In genomic region chr12:30696486-30696885, GRCh38 we compare ENCODE assay signal across 9 cellular contexts. TPM values are rescaled to one million over a fixed set of nuclear protein-coding genes. Genes with fewer than 3 reads are reported as not detected.
A peak's percentile ranks its signal among the peaks of the same experiment; 100 is the strongest.
DNase-seq lines count a peak whose midpoint lies in the region; ATAC-seq, FAIRE-seq and TF ChIP-seq lines count a peak whose summit lies in the region.
"Had no signal": no experiment of that assay in that cellular context is flagged by ENCODE, and none has a peak within 500 bp of the region (broad histone marks: within the 10 kb centered on the region; RNA-seq: fewer than 3 reads in every experiment).

No MANE protein-coding gene starts in this region.

- H4K91ac ChIP-seq in H1 (replicated peaks; ENCODE audit: insufficient read length, low read length): no peak overlapping the region

- H4K20me1 ChIP-seq in DND-41 (ENCODE audit: insufficient read depth, low read length) (peaks cover 7% of the 10 kb centered on the region; the same call in 1 of the 2 replicates), H1 (replicated peaks in 1 of 2; ENCODE audit: control insufficient read depth in 1 of 2, insufficient read depth in 2 of 2, low read length in 2 of 2) (peaks cover 0 to 8% of the 10 kb centered on the region in 2 experiments)

- WGBS in H1 (ENCODE audit: extremely low coverage in 1 of 2, insufficient coverage in 1 of 2, insufficient read length in 1 of 2, insufficient replicate concordance in 2 of 2, low coverage in 1 of 2, low lambda C conversion rate in 2 of 2, missing lambda C conversion rate in 1 of 2), 2 experiments: 38% methylated on average over 14 of the region's 14 CpGs; no CpG with 5 or more reads in 1 of the 2 experiments

- H2BK20ac ChIP-seq in H1 (ENCODE audit: low read length): no peak overlapping the region

- H3K9ac ChIP-seq in DND-41 (ENCODE audit: low read depth, low read length) (peak overlapping the region; percentile 78), H1 (replicated peaks in 1 of 4; ENCODE audit: extremely low read depth in 1 of 4, low read depth in 3 of 4, low read length in 3 of 4) (no peak overlapping the region)

- H3K27me3 Mint-ChIP-seq in osteocyte (ENCODE audit: unreplicated experiment): no peaks in the 10 kb centered on the region

- H2AFZ ChIP-seq in DND-41 (ENCODE audit: low read depth, low read length): peak overlapping the region; percentile 96
- peak overlapping the region; percentile 92 for H2AFZ ChIP-seq in H1 (ENCODE audit: low read length)

- H3K4me3 Mint-ChIP-seq in osteocyte (ENCODE audit: unreplicated experiment): peak overlapping the region; percentile 95

- TF ChIP-seq RAD21 in H1 (IDR thresholded peaks at IDR 0.05 in 1 of 2, conservative IDR thresholded peaks at IDR 0.05 in 1 of 2; ENCODE audit: low read depth in 2 of 2, low read length in 2 of 2): no peak

- H3K9me3 Mint-ChIP-seq in osteocyte (ENCODE audit: unreplicated experiment): no peaks in the 10 kb centered on the region

- H3K36me3 Mint-ChIP-seq in osteocyte (ENCODE audit: unreplicated experiment): no peaks in the 10 kb centered on the region

- H3K27me3 ChIP-seq in DND-41 (ENCODE audit: insufficient read depth, low read length, poor library complexity): no peaks in the 10 kb centered on the region
- H3K27me3 ChIP-seq in H1 (replicated peaks in 1 of 4; ENCODE audit: control insufficient read depth in 3 of 4, extremely low read depth in 1 of 4, insufficient read depth in 3 of 4, low read length in 3 of 4): no peaks in the 10 kb centered on the region

- ATAC-seq in DND-41 (ENCODE audit: insufficient read depth, low read depth) (0 out of 3 replicates have a peak, but pooled peaks have one; percentile 10), GM19324 (IDR thresholded peaks at IDR 0.05; ENCODE audit: low FRiP score, unreplicated experiment) (no peak)

- no peak overlapping the region for H3K23ac ChIP-seq in H1 (ENCODE audit: insufficient read length)

- H2BK15ac ChIP-seq in H1 (ENCODE audit: low read length): no peak overlapping the region

- DNase-seq in DND-41: no peak
- DNase-seq in NCI-H69 (lab: John Stamatoyannopoulos, UW): peak; percentile 75
- DNase-seq in H1 (ENCODE audit: low read depth in 1 of 2, low spot score in 2 of 2): peak in 1 of 2 experiments; percentile 64
- DNase-seq in osteocyte (ENCODE audit: extremely low spot score, unreplicated experiment): no peak
- no peak for DNase-seq in amygdala (lab: John Stamatoyannopoulos, UW)
- no peak for DNase-seq in pons (ENCODE audit: low spot score)
- DNase-seq in NCI-H2081 (lab: John Stamatoyannopoulos, UW): no peak

- no peak for TF ChIP-seq EP300 in H1 (IDR thresholded peaks at IDR 0.05; ENCODE audit: borderline replicate concordance in 1 of 2, low read depth in 2 of 2, low read length in 2 of 2)

- no peak overlapping the region for H3K4ac ChIP-seq in H1 (replicated peaks; ENCODE audit: insufficient read length, low read depth, low read length)

- POLR2A ChIA-PET in H1 (lab: Charles Lee; ENCODE audit: partially characterized antibody): interaction anchor here (0.7 to 4.7 kb wide), 7 partner anchors 11 to 127 kb away, joined by 3 to 17 read pairs (median 4); partner anchors contain the start of gene CAPRIN2

- FAIRE-seq in H1 (lab: Jason Lieb, UNC): no peak

- no peak overlapping the region for H2BK12ac ChIP-seq in H1 (ENCODE audit: low read depth, low read length)

- TF ChIP-seq POLR2A in H1 (IDR thresholded peaks at IDR 0.05; ENCODE audit: control extremely low read depth in 1 of 2, low read depth in 2 of 2, low read length in 2 of 2): no peak

- H3K36me3 ChIP-seq in DND-41 (ENCODE audit: insufficient read depth, low read length) (no peaks in the 10 kb centered on the region; the same call in 1 of the 2 replicates), H1 (ENCODE audit: control insufficient read depth in 2 of 4, insufficient read depth in 4 of 4, low read length in 3 of 4) (no peaks in the 10 kb centered on the region)
- H3K36me3 ChIP-seq: WERI-Rb-1 had no signal

- no peak overlapping the region for H3K14ac ChIP-seq in H1 (ENCODE audit: insufficient read length)

- CTCF ChIA-PET in H1 (lab: Charles Lee; ENCODE audit: partially characterized antibody): interaction anchor here (0.6 to 1.9 kb wide), 4 partner anchors 16 to 150 kb away, joined by 3 to 7 read pairs (median 4); no protein-coding TSS in a partner anchor

- peak overlapping the region; percentile 93 for H3K27ac ChIP-seq in DND-41 (ENCODE audit: low read length)
- H3K27ac ChIP-seq in H1 (ENCODE audit: low read depth, low read length): no peak overlapping the region

- H3K4me3 ChIP-seq in DND-41 (ENCODE audit: low read depth in 1 of 2, low read length in 2 of 2): peak overlapping the region; percentile 48 to 76
- H3K4me3 ChIP-seq in H1 (ENCODE audit: extremely low read depth in 1 of 4, insufficient read depth in 2 of 4, low read depth in 3 of 4, low read length in 4 of 4): peak overlapping the region; percentile 0 to 92 (median 80); a peak in 5 of 8 replicates

- H3K9me3 ChIP-seq in DND-41 (ENCODE audit: insufficient read depth, low read length, severe bottlenecking) (no peaks in the 10 kb centered on the region), H1 (ENCODE audit: insufficient read depth in 2 of 2, low read depth in 1 of 2, low read length in 1 of 2) (no peaks in the 10 kb centered on the region)

- H3K4me1 Mint-ChIP-seq in osteocyte (ENCODE audit: unreplicated experiment): peaks cover 36% of the 10 kb centered on the region

- H3K4me1 ChIP-seq in DND-41 (ENCODE audit: insufficient read depth, low read length): peaks cover 36% of the 10 kb centered on the region
- H3K4me1 ChIP-seq in H1 (replicated peaks in 1 of 4; ENCODE audit: control insufficient read depth in 3 of 4, insufficient read depth in 4 of 4, low read length in 3 of 4): peaks cover 0 to 4% (median 2%) of the 10 kb centered on the region in 4 experiments; a peak in 3 of 7 replicates

- no peak overlapping the region for H2BK120ac ChIP-seq in H1 (replicated peaks; ENCODE audit: low read depth, low read length)

- TF ChIP-seq CTCF in DND-41 (IDR thresholded peaks at IDR 0.05; ENCODE audit: borderline replicate concordance, extremely low read depth, low read length, poor library complexity, severe bottlenecking): no peak
- TF ChIP-seq CTCF in H1 (IDR thresholded peaks at IDR 0.05; ENCODE audit: control extremely low read depth in 1 of 3, insufficient read depth in 1 of 3, low read depth in 1 of 3, low read length in 3 of 3): no peak
- no peak for TF ChIP-seq CTCF in osteocyte (IDR thresholded peaks at IDR 0.05)

- H2BK5ac ChIP-seq in H1 (ENCODE audit: low read depth, low read length): no peak overlapping the region

- no peak overlapping the region for H2AK5ac ChIP-seq in H1 (ENCODE audit: low read depth, low read length)

- peak overlapping the region; percentile 76 for H3K4me2 ChIP-seq in DND-41 (ENCODE audit: insufficient read depth, low read length)
- peak overlapping the region; percentile 72 to 78 for H3K4me2 ChIP-seq in H1 (ENCODE audit: insufficient read depth in 1 of 2, low read depth in 2 of 2, low read length in 2 of 2)

- peaks cover 15% of the 10 kb centered on the region for H3K23me2 ChIP-seq in H1 (ENCODE audit: low read depth, low read length)

- H4K8ac ChIP-seq in H1 (ENCODE audit: extremely low read depth, insufficient read depth, low read length): no peak overlapping the region

- no peak overlapping the region for H3K27ac Mint-ChIP-seq in osteocyte (ENCODE audit: unreplicated experiment)

- no peak overlapping the region for H3K18ac ChIP-seq in H1 (ENCODE audit: extremely low read depth, low read length)

- H3K79me1 ChIP-seq in H1 (ENCODE audit: low read depth, low read length): peaks cover 6% of the 10 kb centered on the region; the same call in 1 of the 2 replicates

- peaks cover 49% of the 10 kb centered on the region for H3K79me2 ChIP-seq in DND-41 (ENCODE audit: insufficient read depth, low read length)
- peaks cover 0 to 32% of the 10 kb centered on the region in 2 experiments; a peak in 2 of 4 replicates for H3K79me2 ChIP-seq in H1 (ENCODE audit: control insufficient read depth in 1 of 2, insufficient read depth in 2 of 2, low read length in 2 of 2)

- H3K56ac ChIP-seq in H1 (replicated peaks; ENCODE audit: insufficient read length, low read depth, low read length): no peak overlapping the region

- H4K5ac ChIP-seq in H1 (ENCODE audit: insufficient read length, low read depth, low read length): no peak overlapping the region

TF ChIP-seq in H1, 55 proteins besides CTCF, POLR2A, EP300 and RAD21 (continues in another document):
- no peak for TF ChIP-seq CREB1 (IDR thresholded peaks at IDR 0.05)
- TF ChIP-seq USF2 (IDR thresholded peaks at IDR 0.05; ENCODE audit: low read length): no peak
- no peak for TF ChIP-seq SIX5 (IDR thresholded peaks at IDR 0.05; ENCODE audit: low read depth, low read length)
- no peak for TF ChIP-seq RXRA (IDR thresholded peaks at IDR 0.05; ENCODE audit: insufficient read depth, low read depth, low read length)

RNA-seq across cellular contexts. Expression of gene IPO8, which starts 0.8 kb away (rescaled TPM):
- total RNA-seq in H1 (2021; fragmentation: NEBNext Ultra II Directional; extraction: Animal tissue kit (Norgen Biotek cat#: 25700)): 51.0 and 59.8 TPM in 2 replicates
- polyA plus RNA-seq in H1 (2011; rRNA removed): 7.2 and 10.2 TPM in 2 replicates
- polyA plus RNA-seq in H1 (2011; cell fraction: cytosol; rRNA removed): 10.7 TPM
- 6.0 TPM for polyA plus RNA-seq in H1 (2011; cell fraction: nucleus; rRNA removed)
- 24.4 to 30.9 TPM (median 29.4 TPM) in 4 replicates for polyA plus RNA-seq in H1 (2012, experiment 1 of 2)
- 1.7 TPM for polyA plus RNA-seq in H1 (2012, experiment 2 of 2)
- polyA plus RNA-seq in H1 (2013, experiment 1 of 2): 24.2 TPM
- polyA plus RNA-seq in H1 (2013, experiment 2 of 2): 24.5 TPM
- 41.5 and 65.4 TPM in 2 replicates for polyA minus RNA-seq in H1 (2011; rRNA and poly(A)+ RNA removed)
- 19.4 TPM for polyA minus RNA-seq in H1 (2011; cell fraction: cytosol; rRNA and poly(A)+ RNA removed)
- 29.1 TPM for polyA minus RNA-seq in H1 (2011; cell fraction: nucleus; rRNA and poly(A)+ RNA removed)
- 46.2 and 51.4 TPM in 2 replicates for total RNA-seq in osteocyte

RNA-seq across cellular contexts. Expression of gene CAPRIN2, which starts 58.3 kb away (rescaled TPM):
- total RNA-seq in H1 (2021; fragmentation: NEBNext Ultra II Directional; extraction: Animal tissue kit (Norgen Biotek cat#: 25700)): 51.5 and 52.0 TPM in 2 replicates
- 20.1 and 24.8 TPM in 2 replicates for polyA plus RNA-seq in H1 (2011; rRNA removed)
- 29.2 TPM for polyA plus RNA-seq in H1 (2011; cell fraction: cytosol; rRNA removed)
- polyA plus RNA-seq in H1 (2011; cell fraction: nucleus; rRNA removed): 54.0 TPM
- polyA plus RNA-seq in H1 (2012, experiment 1 of 2): 34.0 to 50.4 TPM (median 46.9 TPM) in 4 replicates
- polyA plus RNA-seq in H1 (2012, experiment 2 of 2): 2.5 TPM
- 57.2 TPM for polyA plus RNA-seq in H1 (2013, experiment 1 of 2)
- 52.9 TPM for polyA plus RNA-seq in H1 (2013, experiment 2 of 2)
- 23.5 and 31.6 TPM in 2 replicates for polyA minus RNA-seq in H1 (2011; rRNA and poly(A)+ RNA removed)
- polyA minus RNA-seq in H1 (2011; cell fraction: cytosol; rRNA and poly(A)+ RNA removed): 21.5 TPM
- polyA minus RNA-seq in H1 (2011; cell fraction: nucleus; rRNA and poly(A)+ RNA removed): 63.0 TPM
- 31.2 and 35.8 TPM in 2 replicates for total RNA-seq in osteocyte
